19 cellular contexts compared by ENCODE assay signal in the genomic region with DNA sequence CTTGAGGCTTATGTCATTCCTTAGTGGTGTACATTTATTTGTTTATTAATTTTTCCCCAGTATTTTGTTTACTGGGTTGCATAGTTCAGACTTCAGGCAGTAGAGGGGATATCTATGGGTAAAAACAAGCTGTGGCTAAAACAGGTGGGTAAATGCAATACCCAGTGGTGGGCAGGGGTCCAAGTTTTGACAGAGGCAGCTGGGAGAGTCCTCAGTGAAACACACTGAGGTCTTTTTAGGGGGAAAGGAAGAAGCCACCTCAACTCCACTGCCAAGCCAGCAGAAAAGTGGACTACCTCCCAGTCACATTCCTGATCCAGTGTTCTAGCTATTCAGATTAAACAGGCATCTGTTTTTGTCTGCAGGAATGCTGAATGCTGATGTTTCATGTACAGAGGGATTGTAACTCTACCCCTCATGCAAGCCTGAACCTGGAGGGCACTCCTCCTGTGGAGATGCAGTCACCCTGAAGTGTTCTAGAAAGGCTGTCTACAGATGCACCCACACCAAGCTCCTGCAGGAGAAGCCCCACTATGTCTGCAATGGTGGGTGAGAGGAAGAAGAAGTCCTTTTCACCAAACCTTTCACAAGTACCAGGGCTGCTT.
DNase-seq lines count a peak whose midpoint lies in the region; FAIRE-seq and TF ChIP-seq lines count a peak whose summit lies in the region.
"Had no signal": no experiment of that assay in that cellular context is flagged by ENCODE, and none has a peak within 500 bp of the region (broad histone marks: within the 10 kb centered on the region; RNA-seq: fewer than 3 reads in every experiment).

No MANE protein-coding gene starts in this region.

- H3K4me2 ChIP-seq in keratinocyte (ENCODE audit: control insufficient read depth, extremely low read depth, insufficient read depth, low read depth, low read length) = no peak overlapping the region
- H3K4me2 ChIP-seq: A549 had no signal

- no peaks in the 10 kb centered on the region for H3K9me1 ChIP-seq in keratinocyte (ENCODE audit: control insufficient read depth, extremely low read depth, insufficient read depth, low read length)

- FAIRE-seq in bronchial epithelial cell (lab: Jason Lieb, UNC) = no peak
- peak; percentile 69 for FAIRE-seq in keratinocyte (lab: Jason Lieb, UNC)
- FAIRE-seq: A549, G401.6, GM12891, GM19239, H1, HTR-8/SVneo had no signal

- peaks cover 10% of the 10 kb centered on the region for H3K4me1 ChIP-seq in keratinocyte (ENCODE audit: control insufficient read depth, extremely low read depth, insufficient read depth, low read length)
- H3K4me1 ChIP-seq: A549 had no signal

- no peak overlapping the region for H3K27ac ChIP-seq in keratinocyte (ENCODE audit: control insufficient read depth, insufficient read depth, low read length)
- H3K27ac ChIP-seq: 22Rv1, A549 had no signal

- DNase-seq in DMS 273 (lab: John Stamatoyannopoulos, UW; ENCODE audit: unreplicated experiment) (peak; percentile 47), DMS 273 treated with DMSO at 0.1 percent for 48 hours (lab: John Stamatoyannopoulos, UW) (no peak), bronchial epithelial cell (ENCODE audit: low read depth) (peak; percentile 66), keratinocyte (ENCODE audit: low read depth, low spot score) (no peak), NCI-H1092 (lab: John Stamatoyannopoulos, UW) (no peak), C1 segment of cervical spinal cord (lab: John Stamatoyannopoulos, UW) (no peak)
- no peak for DNase-seq in activated T-cell treated with anti-CD3 and anti-CD28 coated beads, Interleukin-2, amount 50 U/mL, for 48 hours
- DNase-seq: AML-193; Calu3; CD4-positive, alpha-beta memory T cell; H9; IMR-90 had no signal

- no peak overlapping the region for H3K9ac ChIP-seq in keratinocyte (ENCODE audit: control insufficient read depth, extremely low read depth, insufficient read depth, low read length)

- peaks cover 3% of the 10 kb centered on the region for H3K9me3 ChIP-seq in keratinocyte (ENCODE audit: control insufficient read depth, low read depth, low read length)

- H3K36me3 ChIP-seq in bronchial epithelial cell (ENCODE audit: control insufficient read depth, insufficient read depth, low read length) (no peaks in the 10 kb centered on the region), keratinocyte (ENCODE audit: control insufficient read depth in 2 of 2, extremely low read depth in 1 of 2, insufficient read depth in 2 of 2, low read length in 2 of 2) (no peaks in the 10 kb centered on the region)

- H3K4me3 ChIP-seq in bronchial epithelial cell (ENCODE audit: low read depth, low read length) (no peak overlapping the region), keratinocyte (ENCODE audit: control insufficient read depth in 2 of 3, extremely low read depth in 1 of 3, insufficient read depth in 2 of 3, low read depth in 1 of 3, low read length in 3 of 3) (no peak overlapping the region)
- H3K4me3 ChIP-seq: A549 had no signal

- H4K20me1 ChIP-seq in keratinocyte (ENCODE audit: control insufficient read depth, extremely low read depth, insufficient read depth, low read length) = no peaks in the 10 kb centered on the region

- no peaks in the 10 kb centered on the region for H3K79me2 ChIP-seq in keratinocyte (ENCODE audit: control insufficient read depth, insufficient read depth, low read length)

- H2AFZ ChIP-seq in keratinocyte (ENCODE audit: control insufficient read depth, low read length) = no peak overlapping the region

- dilution Hi-C loops in keratinocyte (cut with MboI; ENCODE audit: extremely low pct_ligation_motif_present, low sequenced_read_pairs) = no loop called here

- TF ChIP-seq CTCF in bronchial epithelial cell (IDR thresholded peaks at IDR 0.05; ENCODE audit: insufficient read depth, low read length, severe bottlenecking) = no peak
- TF ChIP-seq CTCF in keratinocyte (optimal IDR thresholded peaks at IDR 0.05 in 1 of 3, IDR thresholded peaks at IDR 0.05 in 1 of 3, conservative IDR thresholded peaks at IDR 0.05 in 1 of 3; ENCODE audit: extremely low read depth in 1 of 3, insufficient read depth in 2 of 3, low read length in 3 of 3) = no peak

- no peaks in the 10 kb centered on the region for H3K27me3 ChIP-seq in bronchial epithelial cell (ENCODE audit: control insufficient read depth, insufficient read depth, low read length)
- H3K27me3 ChIP-seq in keratinocyte (ENCODE audit: control insufficient read depth, extremely low read depth, insufficient read depth, low read length) = no peaks in the 10 kb centered on the region

Comparison
In these comparisons a context has a peak if more than half of its experiments do, and no peak if none do; other contexts are left out.
1. DNase-seq: peak in DMS 273 (single experiment) and bronchial epithelial cell (single experiment); none in DMS 273 treated with DMSO at 0.1 percent for 48 hours (single experiment), keratinocyte (single experiment), activated T-cell treated with anti-CD3 and anti-CD28 coated beads, Interleukin-2, amount 50 U/mL, for 48 hours (0 of 2), NCI-H1092 (single experiment) and C1 segment of cervical spinal cord (0 of 14).